Comparison of ENCODE assay signal across 28 cellular contexts in the genomic region with DNA sequence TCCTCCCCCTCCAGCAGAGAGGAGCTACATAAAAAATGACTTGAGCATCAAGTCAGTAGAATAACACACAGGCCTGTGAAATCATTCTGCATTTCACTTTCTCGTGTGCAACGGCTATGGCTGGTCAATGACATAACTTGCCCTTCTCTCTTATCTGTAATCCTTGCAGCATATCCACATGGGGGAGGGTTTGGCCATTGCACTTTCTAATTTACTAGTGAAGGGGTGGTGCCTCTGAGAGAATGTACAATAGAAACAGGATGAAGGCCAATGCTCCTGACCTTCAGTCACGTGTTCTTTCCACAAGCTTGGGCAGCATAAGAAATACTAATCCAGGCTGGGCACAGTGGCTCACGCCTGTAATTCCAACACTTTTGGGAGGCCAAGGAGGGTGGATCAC.
DNase-seq lines count a peak whose midpoint lies in the region; ATAC-seq, FAIRE-seq and TF ChIP-seq lines count a peak whose summit lies in the region.
"Had no signal": no experiment of that assay in that cellular context is flagged by ENCODE, and none has a peak within 500 bp of the region (broad histone marks: within the 10 kb centered on the region; RNA-seq: fewer than 3 reads in every experiment).

No MANE protein-coding gene starts in this region.

- H3K4me3 Mint-ChIP-seq in effector memory CD8-positive, alpha-beta T cell, result no peak overlapping the region
- H3K4me3 Mint-ChIP-seq: CD14-positive monocyte; CD8-positive, alpha-beta memory T cell; IgD-negative memory B cell had no signal

- H4K20me1 ChIP-seq in HepG2 (ENCODE audit: insufficient read depth, low read length), result no peaks in the 10 kb centered on the region

- TF ChIP-seq RAD21 in liver (IDR thresholded peaks at IDR 0.05) (no peak), HepG2 (CRISPR knock-in tag; IDR thresholded peaks at IDR 0.05) (no peak)

- no peaks in the 10 kb centered on the region for H3K36me3 ChIP-seq in liver (ENCODE audit: control insufficient read depth in 4 of 4, insufficient read depth in 3 of 4, low read depth in 1 of 4, low read length in 3 of 4)
- H3K36me3 ChIP-seq in HepG2 (replicated peaks in 1 of 2; ENCODE audit: control insufficient read depth in 1 of 2, insufficient read depth in 2 of 2, low read length in 2 of 2), result no peaks in the 10 kb centered on the region
- H3K36me3 ChIP-seq: BE2C had no signal

- H3K9ac ChIP-seq in liver (ENCODE audit: low read depth in 1 of 2, low read length in 2 of 2) (no peak overlapping the region), HepG2 (ENCODE audit: insufficient read depth, low read depth, low read length) (no peak overlapping the region)
- H3K9ac ChIP-seq: KMS-11 had no signal

- no peaks in the 10 kb centered on the region for H3K4me1 Mint-ChIP-seq in effector memory CD8-positive, alpha-beta T cell (ENCODE audit: low read depth in 2 of 2)
- H3K4me1 Mint-ChIP-seq: CD14-positive monocyte; CD8-positive, alpha-beta memory T cell had no signal

- H3K9me3 Mint-ChIP-seq in effector memory CD8-positive, alpha-beta T cell, result peaks cover 0 to 4% of the 10 kb centered on the region in 2 donors
- H3K9me3 Mint-ChIP-seq: CD14-positive monocyte, IgD-negative memory B cell had no signal

- H3K36me3 Mint-ChIP-seq in effector memory CD8-positive, alpha-beta T cell (ENCODE audit: insufficient read depth), result no peaks in the 10 kb centered on the region
- H3K36me3 Mint-ChIP-seq: CD14-positive monocyte; CD8-positive, alpha-beta memory T cell; IgD-negative memory B cell had no signal

- TF ChIP-seq CTCF in liver (IDR thresholded peaks at IDR 0.05; ENCODE audit: low read depth, low read length, missing input control) (no peak), HepG2 (CRISPR knock-in tag; IDR thresholded peaks at IDR 0.05) (no peak)

- H3K27ac ChIP-seq in liver (ENCODE audit: low read depth in 1 of 2, low read length in 2 of 2) (no peak overlapping the region), HepG2 (ENCODE audit: extremely low read length, insufficient read depth, low read length) (no peak overlapping the region), right cardiac atrium (ENCODE audit: low read length) (no peak overlapping the region)
- H3K27ac ChIP-seq: 22Rv1, KMS-11, PC-9 had no signal

- H3K27me3 Mint-ChIP-seq in effector memory CD8-positive, alpha-beta T cell, result no peaks in the 10 kb centered on the region
- H3K27me3 Mint-ChIP-seq: CD8-positive, alpha-beta memory T cell; IgD-negative memory B cell had no signal

- no peak for TF ChIP-seq POLR2A in HepG2 (IDR thresholded peaks at IDR 0.05; ENCODE audit: insufficient read depth in 1 of 2, low read depth in 2 of 2, low read length in 2 of 2)

- H3K9me3 ChIP-seq in liver (ENCODE audit: control insufficient read depth in 4 of 4, low read length in 3 of 4), result no peaks in the 10 kb centered on the region
- H3K9me3 ChIP-seq in HepG2 (ENCODE audit: low read length), result no peaks in the 10 kb centered on the region
- no peaks in the 10 kb centered on the region for H3K9me3 ChIP-seq in right cardiac atrium (ENCODE audit: control insufficient read depth, low read length)
- H3K9me3 ChIP-seq: BE2C had no signal

- H2AFZ ChIP-seq in HepG2 (ENCODE audit: low read length), result no peak overlapping the region
- H2AFZ ChIP-seq: PC-9 had no signal

- no TSS peak for BruUV-seq in HepG2 (replicated peaks; lab: Mats Ljungman, UMichigan)

- CTCF ChIA-PET in HepG2 (lab: Yijun Ruan, JAX; ENCODE audit: low intra/inter-chr PET ratio, low total read pairs), result no interaction called here

- DNase-seq in NCI-H2081 (lab: John Stamatoyannopoulos, UW) (peak; percentile 9 to 24), NCI-H2081 treated with DMSO at 0.1 percent for 48 hours (lab: John Stamatoyannopoulos, UW) (no peak), HepG2 (ENCODE audit: low spot score) (no peak), right cardiac atrium (no peak), DMS 273 (lab: John Stamatoyannopoulos, UW; ENCODE audit: unreplicated experiment) (no peak), HK-2 (ENCODE audit: unreplicated experiment) (no peak)
- DNase-seq in effector memory CD8-positive, alpha-beta T cell, result no peak
- DNase-seq: BE2C; CD8-positive, alpha-beta memory T cell; DMS79 treated with DMSO at 0.1 percent for 48 hours; GF-D8; NCI-H1048; NCI-H1694; NCI-H2029 treated with DMSO at 0.1 percent for 48 hours; NCI-H2171; NCI-H345; NCI-H510A treated with DMSO at 0.1 percent for 48 hours; NCI-H748 treated with DMSO at 0.1 percent for 48 hours; NK-92 treated with Interleukin-12 subunit alpha and Interleukin-12 subunit beta, amount 100 ng/mL, for 24 hours; PC-9 had no signal

- TF ChIP-seq EP300 in HepG2 (IDR thresholded peaks at IDR 0.05; ENCODE audit: low read depth in 2 of 2, low read length in 2 of 2) (no peak), HepG2 (CRISPR knock-in tag; IDR thresholded peaks at IDR 0.05; ENCODE audit: borderline replicate concordance) (no peak)

- H3K4me2 ChIP-seq in HepG2 (ENCODE audit: low read depth, low read length), result no peak overlapping the region
- H3K4me2 ChIP-seq: KMS-11, PC-9 had no signal

- H3K4me1 ChIP-seq in liver (ENCODE audit: control insufficient read depth in 4 of 4, insufficient read depth in 4 of 4, low read length in 3 of 4), result no peaks in the 10 kb centered on the region
- no peaks in the 10 kb centered on the region for H3K4me1 ChIP-seq in HepG2 (ENCODE audit: insufficient read depth, low read length)
- H3K4me1 ChIP-seq in right cardiac atrium (ENCODE audit: control insufficient read depth, insufficient read depth, low read length), result peaks cover 2% of the 10 kb centered on the region

- H3K79me2 ChIP-seq in HepG2 (ENCODE audit: insufficient read depth, low read length), result no peaks in the 10 kb centered on the region

- no peak overlapping the region for H3K27ac Mint-ChIP-seq in effector memory CD8-positive, alpha-beta T cell
- H3K27ac Mint-ChIP-seq: CD8-positive, alpha-beta memory T cell; IgD-negative memory B cell had no signal

- POLR2A ChIA-PET in HepG2 (lab: Yijun Ruan, JAX), result no interaction called here

- 32% methylated on average over 4 of the region's 4 CpGs for WGBS in liver
- 14% methylated on average over 4 of the region's 4 CpGs for WGBS in HepG2 (ENCODE audit: low lambda C conversion rate)
- WGBS in right cardiac atrium, result 27% methylated on average over 4 of the region's 4 CpGs

- no peak overlapping the region for H3K4me3 ChIP-seq in liver (ENCODE audit: low read depth in 1 of 3, low read length in 3 of 3)
- H3K4me3 ChIP-seq in HepG2 (replicated peaks in 1 of 3; ENCODE audit: insufficient read depth in 1 of 3, low read depth in 2 of 3, low read length in 3 of 3), result no peak overlapping the region
- H3K4me3 ChIP-seq in right cardiac atrium (ENCODE audit: low read length), result no peak overlapping the region
- H3K4me3 ChIP-seq: PC-9 had no signal

- intact Hi-C loops in HepG2 (cut with micrococcal nuclease; ENCODE audit: unreplicated experiment), result no loop called here
- intact Hi-C loops in right cardiac atrium (cut with DNase I), result loop anchor here in 2 of 4 donors (5.0 to 10.0 kb wide), 2 partner anchors 658 to 946 kb away; a partner anchor contains a TSS

- ATAC-seq in HepG2 (no peak), right cardiac atrium (peak; percentile 64 to 73)
- no peak for ATAC-seq in effector memory CD8-positive, alpha-beta T cell (replicated peaks)
- ATAC-seq: HCT116 had no signal

- H3K27me3 ChIP-seq in liver (ENCODE audit: control insufficient read depth in 4 of 4, insufficient read depth in 4 of 4, low read length in 3 of 4) (peaks cover 0 to 7% (median 0%) of the 10 kb centered on the region in 4 donors), HepG2 (ENCODE audit: control insufficient read depth in 1 of 2, insufficient read depth in 2 of 2, low read length in 2 of 2) (peaks cover 0 to 12% of the 10 kb centered on the region in 2 experiments; a peak in 2 of 5 replicates), right cardiac atrium (ENCODE audit: control insufficient read depth, insufficient read depth) (no peaks in the 10 kb centered on the region)
- H3K27me3 ChIP-seq: BE2C had no signal

- FAIRE-seq in HepG2 (lab: Jason Lieb, UNC), result no peak
- FAIRE-seq: GM12892, H1 had no signal

- in situ Hi-C loops in HepG2 (cut with HindIII; ENCODE audit: extremely low pct_ligation_motif_present, low pct_unique_long_range_greater_than_20kb), result loop anchor here (5.0 to 25.0 kb wide), 2 partner anchors 443 to 653 kb away; a partner anchor contains a TSS

TF ChIP-seq in liver, 16 proteins besides CTCF, POLR2A, EP300 and RAD21 (continues in another document):
- TF ChIP-seq JUND (IDR thresholded peaks at IDR 0.05), result no peak
- TF ChIP-seq ATF3 (IDR thresholded peaks at IDR 0.05), result no peak
- no peak for TF ChIP-seq SP1 (IDR thresholded peaks at IDR 0.05)

TF ChIP-seq in HepG2, 621 proteins besides CTCF, POLR2A, EP300 and RAD21 (continues in another document):
- TF ChIP-seq HOXD1 (CRISPR knock-in tag; IDR thresholded peaks at IDR 0.05), result no peak
- TF ChIP-seq ZBTB39 (CRISPR knock-in tag; IDR thresholded peaks at IDR 0.05), result no peak
- no peak for TF ChIP-seq ZBTB14 (CRISPR knock-in tag; IDR thresholded peaks at IDR 0.05)
- no peak for TF ChIP-seq NR3C1 (CRISPR knock-in tag; IDR thresholded peaks at IDR 0.05)
- TF ChIP-seq ZNF672 (CRISPR knock-in tag; IDR thresholded peaks at IDR 0.05), result no peak
- no peak for TF ChIP-seq CBX1 (IDR thresholded peaks at IDR 0.05; ENCODE audit: low read depth)
- no peak for TF ChIP-seq RORA (CRISPR knock-in tag; IDR thresholded peaks at IDR 0.05)

Comparison
In these comparisons a context has a peak if more than half of its experiments do, and no peak if none do; other contexts are left out.
1. DNase-seq: peak in NCI-H2081 (2 of 2); none in NCI-H2081 treated with DMSO at 0.1 percent for 48 hours (single experiment), HepG2 (single experiment), right cardiac atrium (0 of 3), DMS 273 (single experiment), effector memory CD8-positive, alpha-beta T cell (0 of 3) and HK-2 (single experiment).
2. ATAC-seq: peak in right cardiac atrium (2 of 2); none in HepG2 (single experiment) and effector memory CD8-positive, alpha-beta T cell (single experiment).